ENCODE assay signal across 2 cellular contexts in genomic region chr22:20160041-20160440, GRCh38.
TF ChIP-seq lines count a peak whose summit lies in the region.

No MANE protein-coding gene starts in this region.

TF ChIP-seq in HEK293, 187 proteins besides CTCF, POLR2A, EP300 and RAD21:
- TF ChIP-seq ZNF175 (tag by site-specific recombination; IDR thresholded peaks at IDR 0.05), result no peak
- no peak for TF ChIP-seq GLI4 (tag by site-specific recombination; IDR thresholded peaks at IDR 0.05)
- TF ChIP-seq SETDB1 (IDR thresholded peaks at IDR 0.05; ENCODE audit: insufficient read length, low read length), result no peak
- no peak for TF ChIP-seq ZNF214 (tag by site-specific recombination; IDR thresholded peaks at IDR 0.05; ENCODE audit: borderline replicate concordance)
- TF ChIP-seq PRDM4 (tag by site-specific recombination; IDR thresholded peaks at IDR 0.05), result no peak
- no peak for TF ChIP-seq ZNF501 (tag by site-specific recombination; IDR thresholded peaks at IDR 0.05)
- no peak for TF ChIP-seq ZNF473 (tag by site-specific recombination; IDR thresholded peaks at IDR 0.05)
- no peak for TF ChIP-seq BCL11B (tag by site-specific recombination; IDR thresholded peaks at IDR 0.05; ENCODE audit: low read depth)
- TF ChIP-seq ZNF701 (tag by site-specific recombination; IDR thresholded peaks at IDR 0.05), result no peak
- no peak for TF ChIP-seq ZNF521 (tag by site-specific recombination; IDR thresholded peaks at IDR 0.05)
- TF ChIP-seq, protein P1, sequence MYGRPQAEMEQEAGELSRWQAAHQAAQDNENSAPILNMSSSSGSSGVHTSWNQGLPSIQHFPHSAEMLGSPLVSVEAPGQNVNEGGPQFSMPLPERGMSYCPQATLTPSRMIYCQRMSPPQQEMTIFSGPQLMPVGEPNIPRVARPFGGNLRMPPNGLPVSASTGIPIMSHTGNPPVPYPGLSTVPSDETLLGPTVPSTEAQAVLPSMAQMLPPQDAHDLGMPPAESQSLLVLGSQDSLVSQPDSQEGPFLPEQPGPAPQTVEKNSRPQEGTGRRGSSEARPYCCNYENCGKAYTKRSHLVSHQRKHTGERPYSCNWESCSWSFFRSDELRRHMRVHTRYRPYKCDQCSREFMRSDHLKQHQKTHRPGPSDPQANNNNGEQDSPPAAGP (tag by site-specific recombination; IDR thresholded peaks at IDR 0.05), result 0 out of 2 replicates have a peak, but pooled peaks have one; percentile 29
- no peak for TF ChIP-seq ZNF658 (tag by site-specific recombination; IDR thresholded peaks at IDR 0.05)
- TF ChIP-seq ZNF449 (tag by site-specific recombination; IDR thresholded peaks at IDR 0.05), result no peak
- no peak for TF ChIP-seq ZNF555 (tag by site-specific recombination; conservative IDR thresholded peaks at IDR 0.05)
- TF ChIP-seq ZFHX2 (tag by site-specific recombination; conservative IDR thresholded peaks at IDR 0.05), result no peak
- peak; percentile 95 for TF ChIP-seq ZNF394 (tag by site-specific recombination; IDR thresholded peaks at IDR 0.05; ENCODE audit: borderline replicate concordance)

TF ChIP-seq in K562, 482 proteins besides CTCF, POLR2A, EP300 and RAD21:
- TF ChIP-seq STAG1 (CRISPR knock-in tag; IDR thresholded peaks at IDR 0.05; ENCODE audit: borderline replicate concordance) (0 out of 2 replicates have a peak, but pooled peaks have one; percentile 18), C11orf30 (IDR thresholded peaks at IDR 0.05; ENCODE audit: low read depth) (no peak), PCBP1 (IDR thresholded peaks at IDR 0.05; ENCODE audit: low read depth, low read length, poor library complexity, severe bottlenecking) (peak; percentile 31), ZBTB2 (IDR thresholded peaks at IDR 0.05) (no peak), BDP1 (IDR thresholded peaks at IDR 0.05; ENCODE audit: insufficient read depth, insufficient read length) (no peak), ZC3H4 (CRISPR knock-in tag; IDR thresholded peaks at IDR 0.05; ENCODE audit: borderline replicate concordance) (peak; percentile 58; the same call in 1 of the 2 replicates), HMGN3 (IDR thresholded peaks at IDR 0.05; ENCODE audit: borderline replicate concordance, extremely low read depth, insufficient read length, low read depth, low read length) (peak; percentile 14)
